Comparison of ENCODE assay signal across 22 cellular contexts in genomic region chr6:96948631-96949030, GRCh38. TPM values are rescaled to one million over a fixed set of nuclear protein-coding genes. Genes with fewer than 3 reads are reported as not detected.
DNase-seq lines count a peak whose midpoint lies in the region; ATAC-seq, FAIRE-seq and TF ChIP-seq lines count a peak whose summit lies in the region.
"Had no signal": no experiment of that assay in that cellular context is flagged by ENCODE, and none has a peak within 500 bp of the region (broad histone marks: within the 10 kb centered on the region; RNA-seq: fewer than 3 reads in every experiment).

No MANE protein-coding gene starts in this region.

- H3K27ac ChIP-seq in HEK293 (ENCODE audit: extremely low read depth, low read depth, low read length) (no peak overlapping the region), K562 (ENCODE audit: extremely low read depth, low read depth, low read length) (no peak overlapping the region)

- H3K9ac ChIP-seq in K562 (ENCODE audit: insufficient read depth in 1 of 2, low read depth in 2 of 2, low read length in 2 of 2) = no peak overlapping the region

- no peaks in the 10 kb centered on the region for H4K20me1 ChIP-seq in K562 (replicated peaks; ENCODE audit: control insufficient read depth, insufficient read depth, low read length)

- no peak for TF ChIP-seq EP300 in K562 (IDR thresholded peaks at IDR 0.05; ENCODE audit: low read length)

- peaks cover 2 to 7% of the 10 kb centered on the region in 2 experiments; a peak in 2 of 5 replicates for H3K27me3 ChIP-seq in K562 (ENCODE audit: control insufficient read depth in 2 of 2, insufficient read depth in 2 of 2, low read length in 2 of 2)

- H3K9me3 ChIP-seq in HEK293 (ENCODE audit: control insufficient read depth, insufficient read depth, low read depth, low read length) (no peaks in the 10 kb centered on the region), K562 (replicated peaks; ENCODE audit: control insufficient read depth, insufficient read depth, low read depth, low read length) (no peaks in the 10 kb centered on the region)
- H3K9me3 ChIP-seq: BE2C had no signal

- POLR2A ChIA-PET in HEK293 (lab: Yijun Ruan, JAX) (no interaction called here), K562 (lab: Yijun Ruan, JAX) (no interaction called here)

- H3K4me2 ChIP-seq in K562 (ENCODE audit: insufficient read depth, low read length) = no peak overlapping the region

- no TSS peak for BruUV-seq in K562 (replicated peaks; lab: Mats Ljungman, UMichigan)

- TF ChIP-seq CTCF in HEK293 (tag by site-specific recombination; IDR thresholded peaks at IDR 0.05) = no peak
- no peak for TF ChIP-seq CTCF in K562 (IDR thresholded peaks at IDR 0.05 in 2 of 3, conservative IDR thresholded peaks at IDR 0.05 in 1 of 3; ENCODE audit: insufficient read depth in 2 of 3, low read depth in 1 of 3, low read length in 3 of 3)
- TF ChIP-seq CTCF in omental fat pad (IDR thresholded peaks at IDR 0.05) = no peak

- in situ Hi-C loops in K562 (cut with MboI) = no loop called here

- intact Hi-C loops in K562 (cut with micrococcal nuclease) = no loop called here

- CTCF ChIA-PET in HEK293 (lab: Yijun Ruan, JAX) (no interaction called here), K562 (lab: Yijun Ruan, JAX; ENCODE audit: low intra/inter-chr PET ratio) (no interaction called here)

- no peak for TF ChIP-seq POLR2A in K562 (conservative IDR thresholded peaks at IDR 0.05)

- WGBS in K562 (ENCODE audit: insufficient coverage, low coverage, missing lambda C conversion rate) = 2% methylated on average over 3 of the region's 3 CpGs

- no peaks in the 10 kb centered on the region for H3K79me2 ChIP-seq in K562 (ENCODE audit: control insufficient read depth, insufficient read depth, low read length)

- DNase-seq in K562 (ENCODE audit: extremely low read depth in 1 of 4, low spot score in 3 of 4) (no peak), omental fat pad (ENCODE audit: low spot score) (no peak), GF-D8 (lab: John Stamatoyannopoulos, UW) (no peak), DMS79 (lab: John Stamatoyannopoulos, UW) (no peak), mesenteric fat pad (ENCODE audit: low spot score) (no peak)
- DNase-seq: BE2C; C1 segment of cervical spinal cord; CD4-positive, CD25-positive, alpha-beta regulatory T cell; CD8-positive, alpha-beta memory T cell; COR-L47; DMS 273 treated with DMSO at 0.1 percent for 48 hours; DMS53; GDM1; GOT3; H7; IMR-90; KBM-7 had no signal

- ATAC-seq in K562 (no peak), omental fat pad (ENCODE audit: low FRiP score) (peak; percentile 87), GM21576 (IDR thresholded peaks at IDR 0.05; ENCODE audit: unreplicated experiment) (no peak)
- ATAC-seq: HCT116 had no signal

- FAIRE-seq in K562 (lab: Jason Lieb, UNC) = peak; percentile 42
- FAIRE-seq: HTR-8/SVneo had no signal

- H3K4me3 ChIP-seq in HEK293 (ENCODE audit: low read depth, low read length) = no peak overlapping the region
- no peak overlapping the region for H3K4me3 ChIP-seq in K562

- no peaks in the 10 kb centered on the region for H3K9me1 ChIP-seq in K562 (ENCODE audit: control insufficient read depth, insufficient read depth, low read length)

- TF ChIP-seq RAD21 in K562 (CRISPR knock-in tag; conservative IDR thresholded peaks at IDR 0.05 in 1 of 2, IDR thresholded peaks at IDR 0.05 in 1 of 2) = no peak

- H3K36me3 ChIP-seq in HEK293 (ENCODE audit: control insufficient read depth in 2 of 2, insufficient read depth in 1 of 2, low read length in 2 of 2) (no peaks in the 10 kb centered on the region), K562 (ENCODE audit: control insufficient read depth, insufficient read depth, low read length) (no peaks in the 10 kb centered on the region)
- H3K36me3 ChIP-seq: BE2C had no signal

- H3K4me1 ChIP-seq in HEK293 (ENCODE audit: control insufficient read depth, insufficient read depth, low read length) (no peaks in the 10 kb centered on the region), K562 (replicated peaks in 1 of 2; ENCODE audit: control insufficient read depth in 2 of 2, insufficient read depth in 2 of 2, low read length in 2 of 2) (no peaks in the 10 kb centered on the region)
- H3K4me1 ChIP-seq: BE2C had no signal

- H2AFZ ChIP-seq in K562 (ENCODE audit: low read depth, low read length) = no peak overlapping the region

TF ChIP-seq in HEK293, 187 proteins besides CTCF, POLR2A, EP300 and RAD21 (continues in another document):
- TF ChIP-seq ZNF426 (tag by site-specific recombination; IDR thresholded peaks at IDR 0.05) = no peak
- no peak for TF ChIP-seq ATF2 (tag by site-specific recombination; IDR thresholded peaks at IDR 0.05; ENCODE audit: low read depth)
- TF ChIP-seq SCRT2 (tag by site-specific recombination; IDR thresholded peaks at IDR 0.05) = peak; percentile 62; the same call in 1 of the 2 replicates
- TF ChIP-seq ZNF202 (tag by site-specific recombination; IDR thresholded peaks at IDR 0.05; ENCODE audit: borderline replicate concordance) = no peak

TF ChIP-seq in K562, 482 proteins besides CTCF, POLR2A, EP300 and RAD21 (continues in another document):
- no peak for TF ChIP-seq ZNF592 (IDR thresholded peaks at IDR 0.05)
- TF ChIP-seq TRIM28 (IDR thresholded peaks at IDR 0.05) = no peak

RNA-seq across cellular contexts. Expression of gene KLHL32, which starts 24.1 kb away (rescaled TPM):
- total RNA-seq in K562 (2011; cell fraction: chromatin; rRNA removed; ENCODE audit: low replicate concordance) = 1.7 and 2.6 TPM in 2 replicates
- 0.92 and 1.0 TPM in 2 replicates for total RNA-seq in K562 (2011; cell fraction: nucleolus; rRNA removed)
- total RNA-seq in K562 (2011; cell fraction: nucleoplasm; rRNA removed) = 1.8 and 2.4 TPM in 2 replicates
- total RNA-seq in K562 (2014; rRNA removed) = 0.59 and 0.86 TPM in 2 replicates
- total RNA-seq in K562 (2014; rRNA removed; fragmentation: Illumina TruSeq; extraction: Trizol) = 0.57 and 0.58 TPM in 2 replicates
- total RNA-seq in K562 (2015; rRNA removed; fragmentation: Illumina TruSeq; extraction: Trizol) = 0.34 and 0.58 TPM in 2 replicates
- 0.55 and 0.81 TPM in 2 replicates for total RNA-seq in K562 (2021)
- polyA plus RNA-seq in K562 (2011; rRNA removed) = 0.60 and 1.5 TPM in 2 replicates
- polyA plus RNA-seq in K562 (2011; cell fraction: cytosol; rRNA removed) = 0.78 and 1.3 TPM in 2 replicates
- 1.1 and 1.6 TPM in 2 replicates for polyA plus RNA-seq in K562 (2011; cell fraction: nucleus; rRNA removed)
- 0.40 and 0.62 TPM in 2 replicates for polyA plus RNA-seq in K562 (2012)
- polyA plus RNA-seq in K562 (2014; fragmentation: Illumina TruSeq; extraction: Trizol) = 0.39 and 0.49 TPM in 2 replicates
- under 1 TPM; 0.53 to 0.69 TPM for polyA plus RNA-seq in K562 (2014; fragmentation: Nextera tagmentation; extraction: Ambion mirVana)
- polyA plus RNA-seq in K562 (2014; rRNA removed) = 0.25 and 1.3 TPM in 2 replicates
- 2.0 and 2.2 TPM in 2 replicates for polyA minus RNA-seq in K562 (2011; rRNA and poly(A)+ RNA removed)
- polyA minus RNA-seq in K562 (2011; cell fraction: cytosol; rRNA and poly(A)+ RNA removed) = 0.48 TPM in 1 of 2 replicates, not detected in the other
- polyA minus RNA-seq in K562 (2011; cell fraction: nucleus; rRNA and poly(A)+ RNA removed) = 2.2 and 5.2 TPM in 2 replicates
- 1 to 10 TPM in 1 of 4 donors, under 1 TPM in 2, not detected in 1; 0.16 to 1.1 (median 0.25) TPM for total RNA-seq in omental fat pad
- 0.16 TPM for total RNA-seq in mesenteric fat pad
- total RNA-seq: A172, IMR-90 had no signal

RNA-seq across cellular contexts. Expression of gene NDUFAF4, which starts 50.9 kb away (rescaled TPM):
- total RNA-seq in K562 (2011; cell fraction: chromatin; rRNA removed; ENCODE audit: low replicate concordance) = 7.0 and 13.0 TPM in 2 replicates
- total RNA-seq in K562 (2011; cell fraction: nucleolus; rRNA removed) = 5.3 and 5.7 TPM in 2 replicates
- total RNA-seq in K562 (2011; cell fraction: nucleoplasm; rRNA removed) = 8.4 and 12.9 TPM in 2 replicates
- total RNA-seq in K562 (2014; rRNA removed) = 45.0 and 54.0 TPM in 2 replicates
- 151 and 180 TPM in 2 replicates for total RNA-seq in K562 (2014; rRNA removed; fragmentation: Illumina TruSeq; extraction: Trizol)
- 100 and 111 TPM in 2 replicates for total RNA-seq in K562 (2015; rRNA removed; fragmentation: Illumina TruSeq; extraction: Trizol)
- 127 and 142 TPM in 2 replicates for total RNA-seq in K562 (2021)
- 146 and 171 TPM in 2 replicates for polyA plus RNA-seq in K562 (2011; rRNA removed)
- polyA plus RNA-seq in K562 (2011; cell fraction: cytosol; rRNA removed) = 16.7 and 34.7 TPM in 2 replicates
- polyA plus RNA-seq in K562 (2011; cell fraction: nucleus; rRNA removed) = 11.1 and 19.6 TPM in 2 replicates
- polyA plus RNA-seq in K562 (2012) = 77.0 and 108 TPM in 2 replicates
- polyA plus RNA-seq in K562 (2014; fragmentation: Illumina TruSeq; extraction: Trizol) = 106 and 136 TPM in 2 replicates
- 100 to 1,000 TPM; 361 to 418 TPM for polyA plus RNA-seq in K562 (2014; fragmentation: Nextera tagmentation; extraction: Ambion mirVana)
- 115 and 117 TPM in 2 replicates for polyA plus RNA-seq in K562 (2014; rRNA removed)
- polyA minus RNA-seq in K562 (2011; rRNA and poly(A)+ RNA removed) = 37.5 and 40.5 TPM in 2 replicates
- polyA minus RNA-seq in K562 (2011; cell fraction: cytosol; rRNA and poly(A)+ RNA removed) = 36.0 and 36.3 TPM in 2 replicates
- 6.6 and 15.2 TPM in 2 replicates for polyA minus RNA-seq in K562 (2011; cell fraction: nucleus; rRNA and poly(A)+ RNA removed)
- total RNA-seq in omental fat pad = 10 to 100 TPM in 3 of 4 donors, 1 to 10 TPM in 1; 9.6 to 40.6 (median 32.1) TPM
- 49.3 TPM for total RNA-seq in mesenteric fat pad
